In the genomic region with DNA sequence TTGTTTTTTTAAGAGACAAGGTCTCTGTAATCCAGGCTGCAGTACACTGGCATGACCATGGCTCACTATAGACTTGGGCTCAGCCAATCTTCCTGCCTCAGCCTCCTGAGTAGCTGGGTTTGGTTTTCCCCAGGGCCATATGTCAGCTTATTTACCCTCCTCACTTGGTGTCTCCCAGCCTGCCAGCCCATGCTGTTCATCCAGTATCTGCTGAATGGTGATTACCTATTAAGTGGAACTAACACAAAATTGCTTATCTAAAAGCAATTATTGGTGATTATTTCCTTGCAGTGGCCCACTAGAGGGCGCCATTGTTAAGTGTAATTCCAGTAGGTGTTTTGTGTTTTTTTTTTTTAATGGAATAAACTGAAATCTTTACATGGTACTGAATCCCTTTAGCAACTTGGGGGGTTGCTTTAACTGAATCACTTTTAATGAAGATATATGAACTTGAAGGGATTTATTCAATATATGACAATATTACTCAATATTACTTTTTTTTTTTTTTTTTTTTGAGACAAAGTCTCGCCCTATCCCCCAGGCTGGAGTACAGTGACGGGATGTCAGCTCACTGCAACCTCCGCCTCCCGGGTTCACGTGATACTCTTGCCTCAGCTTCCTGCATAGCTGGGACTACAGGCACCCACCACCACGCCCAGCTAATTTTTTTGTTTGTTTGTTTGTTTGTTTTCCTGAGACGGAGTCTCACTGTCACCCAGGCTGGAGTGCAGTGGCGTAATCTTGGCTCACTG, we compare ENCODE assay signal across 9 cellular contexts. TPM values are rescaled to one million over a fixed set of nuclear protein-coding genes. Genes with fewer than 3 reads are reported as not detected.
DNase-seq lines count a peak whose midpoint lies in the region; TF ChIP-seq lines count a peak whose summit lies in the region.
"Had no signal": no experiment of that assay in that cellular context is flagged by ENCODE, and none has a peak within 500 bp of the region (broad histone marks: within the 10 kb centered on the region; RNA-seq: fewer than 3 reads in every experiment).

No MANE protein-coding gene starts in this region.

- DNase-seq in BJ (ENCODE audit: low read depth) (no peak), HS-27A (ENCODE audit: low read depth) (peak; percentile 49), Peyer's patch (peak; percentile 63 to 90 (median 68)), fibroblast of the conjunctiva (ENCODE audit: low read depth) (peak; percentile 56), pons (ENCODE audit: low spot score) (peak; percentile 59), AG08396 (ENCODE audit: low spot score) (no peak), cortex of kidney (lab: John Stamatoyannopoulos, UW) (no peak)
- DNase-seq in activated T-cell treated with anti-CD3 and anti-CD28 coated beads, Interleukin-2, amount 50 U/mL, for 48 hours = peak; percentile 72 to 75

- H3K4me1 ChIP-seq in Peyer's patch = no peaks in the 10 kb centered on the region

- CTCF ChIA-PET in BJ (lab: Yijun Ruan, JAX) = interaction anchor here (0.6 to 14.0 kb wide), 20 partner anchors 9 to 1736 kb away, joined by 3 to 251 read pairs (median 4); no protein-coding TSS in a partner anchor

- H3K36me3 ChIP-seq in BJ (ENCODE audit: control insufficient read depth, insufficient read depth, low read length) = peaks cover 3% of the 10 kb centered on the region
- H3K36me3 ChIP-seq in Peyer's patch = peaks cover 0 to 20% (median 0%) of the 10 kb centered on the region in 3 donors

- peak; percentile 65 for TF ChIP-seq CTCF in BJ (IDR thresholded peaks at IDR 0.05; ENCODE audit: insufficient read depth, low read depth, low read length)
- peak; percentile 57 to 84 (median 79) for TF ChIP-seq CTCF in Peyer's patch (IDR thresholded peaks at IDR 0.05)

- POLR2A ChIA-PET in BJ (lab: Charles Lee) = no interaction called here

- H3K4me3 ChIP-seq in BJ (ENCODE audit: low read depth, low read length) (no peak overlapping the region), Peyer's patch (no peak overlapping the region)

- TF ChIP-seq POLR2A in Peyer's patch (IDR thresholded peaks at IDR 0.05) = no peak

- no peak overlapping the region for H3K27ac ChIP-seq in Peyer's patch

- H3K27me3 ChIP-seq in BJ (ENCODE audit: control insufficient read depth, insufficient read depth, low read length) (no peaks in the 10 kb centered on the region), Peyer's patch (no peaks in the 10 kb centered on the region)

- H3K9me3 ChIP-seq in Peyer's patch = no peaks in the 10 kb centered on the region

RNA-seq across cellular contexts. Expression of a gene that starts 13.8 kb away (rescaled TPM):
- 19.8 and 20.3 TPM in 2 replicates for polyA plus RNA-seq in BJ (2011; rRNA removed)
- 12.2 and 15.2 TPM in 2 replicates for polyA minus RNA-seq in BJ (2011; rRNA and poly(A)+ RNA removed)
- total RNA-seq in Peyer's patch = 10 to 100 TPM; 19.1 to 33.8 (median 20.8) TPM

RNA-seq across cellular contexts. Expression of a gene that starts 43.0 kb away (rescaled TPM):
- not detected in 2 replicates for polyA plus RNA-seq in BJ (2011; rRNA removed)
- polyA minus RNA-seq in BJ (2011; rRNA and poly(A)+ RNA removed) = not detected in 2 replicates
- total RNA-seq in Peyer's patch = 1 to 10 TPM in 1 of 4 donors, not detected in 3; 1.8 TPM
- total RNA-seq: skeletal muscle tissue had no signal

Comparison
In these comparisons a context has a peak if more than half of its experiments do, and no peak if none do; other contexts are left out.
1. DNase-seq: peak in HS-27A (single experiment), Peyer's patch (3 of 3), activated T-cell treated with anti-CD3 and anti-CD28 coated beads, Interleukin-2, amount 50 U/mL, for 48 hours (2 of 2), fibroblast of the conjunctiva (single experiment) and pons (single experiment); none in BJ (single experiment), AG08396 (single experiment) and cortex of kidney (single experiment).